In the genomic region with DNA sequence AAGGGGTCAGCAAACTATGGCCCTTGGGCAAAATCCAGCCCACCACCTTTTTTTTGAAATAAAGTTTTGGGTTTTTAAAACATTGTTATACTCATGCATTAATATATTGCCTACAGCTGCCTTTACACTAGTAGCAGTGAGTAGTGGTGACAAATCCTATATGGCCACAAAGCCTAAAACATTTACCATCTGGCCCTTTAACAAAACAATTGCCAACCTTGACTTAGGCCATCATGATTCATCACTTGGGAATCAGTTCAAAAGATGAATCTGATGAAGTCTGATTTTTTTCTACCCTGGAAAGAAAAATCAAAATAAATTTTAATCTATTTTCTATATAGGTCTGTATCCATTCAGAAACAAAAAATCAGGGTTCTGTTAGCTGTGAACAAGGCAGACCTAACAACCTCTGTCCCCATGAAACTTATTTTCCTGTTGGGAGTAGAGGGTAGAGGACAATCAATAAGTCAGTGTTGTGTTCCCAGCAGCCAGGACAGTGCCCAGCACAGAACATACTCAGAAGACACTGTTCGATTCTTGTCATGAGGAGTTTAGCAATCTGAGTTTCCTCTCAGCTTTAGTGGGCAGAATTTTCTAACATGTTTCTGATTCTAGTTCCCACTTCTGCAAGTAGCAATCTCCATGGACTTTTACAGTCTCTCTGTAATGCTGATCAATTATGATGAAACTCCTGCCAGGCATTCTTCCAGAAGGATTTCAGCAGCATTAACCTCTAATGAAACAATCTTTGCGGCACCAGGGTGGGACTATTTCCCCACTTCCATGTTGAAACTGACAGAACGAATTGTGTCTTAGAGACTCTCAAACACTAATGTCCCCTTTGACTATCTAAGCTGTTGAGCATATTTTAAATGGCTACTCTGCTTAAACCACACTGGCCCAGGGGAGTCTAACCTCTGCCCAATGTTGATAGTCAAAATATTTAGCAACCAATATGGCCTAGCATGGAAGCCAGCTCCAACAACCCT, we compare ENCODE assay signal across 1 cellular context.
TF ChIP-seq lines count a peak whose summit lies in the region.

No MANE protein-coding gene starts in this region.

TF ChIP-seq in A549, 52 proteins besides CTCF, POLR2A, EP300 and RAD21 (continued from another document):
- TF ChIP-seq SREBF2 (IDR thresholded peaks at IDR 0.05) = no peak
- TF ChIP-seq EHF (CRISPR knock-in tag; IDR thresholded peaks at IDR 0.05) = no peak
